In the genomic region with DNA sequence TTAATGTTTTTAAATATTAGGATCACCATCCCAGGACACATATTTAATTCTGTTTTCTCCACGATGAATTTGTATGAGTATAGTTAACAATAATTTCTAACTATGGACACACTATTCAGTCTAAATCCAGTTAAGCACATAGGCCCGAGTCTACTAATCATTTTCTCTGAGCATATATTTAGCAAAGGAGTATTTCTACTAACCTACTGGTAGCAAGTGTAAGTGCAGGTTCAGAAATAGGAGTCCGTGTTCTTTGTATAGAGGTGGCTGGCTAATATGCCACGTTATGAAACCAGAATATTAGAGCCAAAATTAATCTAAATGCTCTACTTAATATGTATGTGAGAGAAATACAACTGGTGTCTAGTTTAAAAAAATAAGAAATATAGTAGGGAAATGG, we compare ENCODE assay signal across 21 cellular contexts.
"Had no signal": no experiment of that assay in that cellular context is flagged by ENCODE, and none has a peak within 500 bp of the region (broad histone marks: within the 10 kb centered on the region; RNA-seq: fewer than 3 reads in every experiment).

No MANE protein-coding gene starts in this region.

- H3K9me3 ChIP-seq: neutrophil, right atrium auricular region, stomach, thoracic aorta, transverse colon had no signal

- H3K27ac ChIP-seq: foreskin keratinocyte, neutrophil, right atrium auricular region, stomach, thoracic aorta, transverse colon had no signal

- H3K36me3 Mint-ChIP-seq: natural killer cell treated with Interleukin-12 subunit alpha and Interleukin-12 subunit beta and Interleukin-15 and Interleukin-18, amount 100 ng/mL, for 72 hours had no signal

- DNase-seq: effector memory CD8-positive, alpha-beta T cell; erythroblast; foreskin keratinocyte; head of caudate nucleus; hippocampal formation; left colon; left ventricle myocardium superior; mesenchymal stem cell; midbrain; small intestine; stimulated activated CD4-positive, alpha-beta T cell treated with anti-CD3 and anti-CD28 coated beads, Interleukin-12 subunit alpha, Interleukin-12 subunit beta, amount 100 ng/mL, for 4 hours; stimulated activated naive CD4-positive, alpha-beta T cell; stomach; substantia nigra; transverse colon had no signal

- H3K27me3 ChIP-seq: foreskin keratinocyte, neutrophil, right atrium auricular region, stomach, transverse colon had no signal

- H3K27ac Mint-ChIP-seq: dendritic cell treated with granulocyte-macrophage colony-stimulating factor and Interleukin-4, amounts not matched to agents 40 ng/mL and 50 ng/mL, for 4 days; effector memory CD8-positive, alpha-beta T cell; natural killer cell treated with Interleukin-12 subunit alpha and Interleukin-12 subunit beta and Interleukin-15 and Interleukin-18, amount 100 ng/mL, for 72 hours had no signal

- H3K27me3 Mint-ChIP-seq: dendritic cell treated with granulocyte-macrophage colony-stimulating factor and Interleukin-4, amounts not matched to agents 40 ng/mL and 50 ng/mL, for 4 days; effector memory CD8-positive, alpha-beta T cell; natural killer cell treated with Interleukin-12 subunit alpha and Interleukin-12 subunit beta and Interleukin-15 and Interleukin-18, amount 100 ng/mL, for 72 hours had no signal

- ATAC-seq: effector memory CD8-positive, alpha-beta T cell; foreskin keratinocyte; left colon; left ventricle myocardium superior; natural killer cell treated with Interleukin-12 subunit alpha and Interleukin-12 subunit beta and Interleukin-15 and Interleukin-18, amount 100 ng/mL, for 72 hours had no signal

- H3K4me1 ChIP-seq: foreskin keratinocyte, right atrium auricular region, stomach, transverse colon had no signal

- H3K4me3 ChIP-seq: lung, right atrium auricular region, stomach, thoracic aorta, transverse colon had no signal

- H3K4me3 Mint-ChIP-seq: dendritic cell treated with granulocyte-macrophage colony-stimulating factor and Interleukin-4, amounts not matched to agents 40 ng/mL and 50 ng/mL, for 4 days; effector memory CD8-positive, alpha-beta T cell; natural killer cell treated with Interleukin-12 subunit alpha and Interleukin-12 subunit beta and Interleukin-15 and Interleukin-18, amount 100 ng/mL, for 72 hours had no signal
